8 cellular contexts compared by ENCODE assay signal in genomic region chr4:8228319-8229250, GRCh38. TPM values are rescaled to one million over a fixed set of nuclear protein-coding genes. Genes with fewer than 3 reads are reported as not detected.
A peak's percentile ranks its signal among the peaks of the same experiment; 100 is the strongest.
DNase-seq lines count a peak whose midpoint lies in the region; ATAC-seq, FAIRE-seq and TF ChIP-seq lines count a peak whose summit lies in the region.

No MANE protein-coding gene starts in this region.

- peak overlapping the region; percentile 71 to 78 (median 74) for H3K27ac ChIP-seq in esophagus squamous epithelium
- peak overlapping the region; percentile 51 to 59 for H3K27ac ChIP-seq in prostate gland

- H3K4me3 ChIP-seq in esophagus squamous epithelium (peak overlapping the region in 1 of 4 donors; percentile 3), prostate gland (no peak overlapping the region)

- peak; percentile 39 for DNase-seq in NCI-H2196 treated with DMSO at 0.1 percent for 48 hours (lab: John Stamatoyannopoulos, UW; ENCODE audit: unreplicated experiment)
- DNase-seq in activated CD8-positive, alpha-beta memory T cell treated with anti-CD3 and anti-CD28 coated beads, Interleukin-2, amount 50 U/mL, for 48 hours = peak; percentile 86
- peak; percentile 42 for DNase-seq in esophagus squamous epithelium (lab: John Stamatoyannopoulos, UW)
- DNase-seq in prostate gland (ENCODE audit: low spot score) = peak; percentile 78
- peak; percentile 49 for DNase-seq in urothelium cell line (ENCODE audit: low spot score)
- no peak for DNase-seq in islet precursor cell

- peak in 3 of 6 experiments; percentile 8 to 17 (median 11) for TF ChIP-seq CTCF in esophagus squamous epithelium (IDR thresholded peaks at IDR 0.05)
- peak in 1 of 4 experiments; percentile 14 for TF ChIP-seq CTCF in prostate gland (IDR thresholded peaks at IDR 0.05)

- peak; percentile 77 for ATAC-seq in GM18498 (IDR thresholded peaks at IDR 0.05; ENCODE audit: unreplicated experiment)
- ATAC-seq in HG02642 (IDR thresholded peaks at IDR 0.05; ENCODE audit: poor library complexity, unreplicated experiment) = peak; percentile 74

- intact Hi-C loops in esophagus squamous epithelium (cut with DNase I) (no loop called here), prostate gland (cut with DNase I) (no loop called here)

- H3K9me3 ChIP-seq in esophagus squamous epithelium (no peaks in the 10 kb centered on the region), prostate gland (no peaks in the 10 kb centered on the region)

- TF ChIP-seq POLR2A in esophagus squamous epithelium (IDR thresholded peaks at IDR 0.05) = no peak
- no peak for TF ChIP-seq POLR2A in prostate gland (IDR thresholded peaks at IDR 0.05)

- WGBS in esophagus squamous epithelium, 2 donors = 4 to 28% methylated on average over 10 to 11 of the region's 39 CpGs
- WGBS in prostate gland = 46% methylated on average over 22 of the region's 39 CpGs

- H3K27me3 ChIP-seq in esophagus squamous epithelium (no peaks in the 10 kb centered on the region), prostate gland (replicated peaks; ENCODE audit: insufficient read depth) (no peaks in the 10 kb centered on the region)

- no peak for FAIRE-seq in urothelium cell line (lab: Jason Lieb, UNC)

- peaks cover 0 to 65% (median 0%) of the 10 kb centered on the region in 3 donors for H3K36me3 ChIP-seq in esophagus squamous epithelium
- no peaks in the 10 kb centered on the region for H3K36me3 ChIP-seq in prostate gland

- H3K4me1 ChIP-seq in esophagus squamous epithelium (peaks cover 15 to 46% (median 23%) of the 10 kb centered on the region in 3 donors), prostate gland (replicated peaks) (peaks cover 7% of the 10 kb centered on the region)

RNA-seq across cellular contexts. Expression of gene SH3TC1, which starts 29.5 kb away (rescaled TPM):
- total RNA-seq in esophagus squamous epithelium (10 to 100 TPM; 24.6 to 31.2 (median 27.1) TPM), prostate gland (10 to 100 TPM; 22.4 to 37.5 TPM)

RNA-seq across cellular contexts. Expression of gene HTRA3, which starts 41.0 kb away (rescaled TPM):
- 10 to 100 TPM in 1 of 4 donors, 1 to 10 TPM in 3; 1.8 to 13.0 (median 6.6) TPM for total RNA-seq in esophagus squamous epithelium
- 10 to 100 TPM in 1 of 2 donors, 1 to 10 TPM in 1; 6.0 to 18.9 TPM for total RNA-seq in prostate gland
